8 cellular contexts compared by ENCODE assay signal in the genomic region with DNA sequence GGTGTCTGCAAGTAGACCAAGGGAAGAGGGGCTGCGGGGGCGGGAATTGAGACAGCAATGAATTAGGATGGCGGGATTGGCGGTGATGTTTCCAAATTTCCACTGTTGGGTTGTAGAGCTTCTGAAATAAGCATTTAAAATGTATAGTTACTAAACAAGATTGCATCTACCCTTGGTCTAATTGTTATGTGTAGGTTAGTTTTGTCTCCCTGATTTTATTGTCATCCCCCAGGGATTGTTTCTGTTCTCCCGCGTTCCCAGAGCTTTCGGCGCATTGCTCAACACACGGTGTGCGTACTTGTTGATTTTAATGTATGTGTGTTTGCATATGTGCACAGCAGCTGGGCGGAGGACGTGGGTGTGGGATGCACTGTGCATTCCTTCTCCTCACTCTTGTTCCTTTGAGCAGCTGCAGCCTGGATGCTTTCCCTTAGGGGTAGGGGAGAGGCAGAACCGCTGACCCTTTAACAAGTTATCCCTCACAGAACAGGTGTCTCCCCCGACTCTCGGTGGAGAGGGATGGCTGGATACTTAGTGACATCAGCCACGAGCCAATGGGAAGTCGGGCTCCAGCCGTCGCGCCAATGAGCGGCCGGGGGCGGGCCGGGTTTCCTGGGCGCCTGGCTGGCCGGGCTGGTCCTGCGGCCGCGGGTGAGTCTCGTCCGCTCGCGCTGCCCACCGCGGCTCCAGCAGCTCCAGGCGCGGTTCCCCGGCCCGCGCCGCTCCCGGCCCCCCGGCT.
DNase-seq lines count a peak whose midpoint lies in the region; ATAC-seq and TF ChIP-seq lines count a peak whose summit lies in the region.

A gene with protein sequence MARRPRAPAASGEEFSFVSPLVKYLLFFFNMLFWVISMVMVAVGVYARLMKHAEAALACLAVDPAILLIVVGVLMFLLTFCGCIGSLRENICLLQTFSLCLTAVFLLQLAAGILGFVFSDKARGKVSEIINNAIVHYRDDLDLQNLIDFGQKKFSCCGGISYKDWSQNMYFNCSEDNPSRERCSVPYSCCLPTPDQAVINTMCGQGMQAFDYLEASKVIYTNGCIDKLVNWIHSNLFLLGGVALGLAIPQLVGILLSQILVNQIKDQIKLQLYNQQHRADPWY (plus strand): TSS at position 613 of the 739 bp plus-strand sequence. CDS start 274 bp downstream, outside the sequence.

- peak within 1 kb of the TSS; percentile 45 for H3K4me3 ChIP-seq in RWPE2 (ENCODE audit: severe bottlenecking)

- peak; percentile 92 for DNase-seq in DMS53 (lab: John Stamatoyannopoulos, UW)
- DNase-seq in RWPE2 (ENCODE audit: low spot score), result no peak
- peak in 3 of 4 experiments; percentile 29 to 47 (median 30) for DNase-seq in activated naive CD4-positive, alpha-beta T cell (lab: John Stamatoyannopoulos, UW)
- DNase-seq in germinal center (ENCODE audit: low spot score), result peak; percentile 91
- DNase-seq in non-pigmented ciliary epithelial cell (ENCODE audit: low read depth), result peak; percentile 11
- peak in 46 of 49 donors; percentile 20 to 91 (median 74) for DNase-seq in substantia nigra (lab: John Stamatoyannopoulos, UW)

- ATAC-seq in GM21529 (IDR thresholded peaks at IDR 0.05; ENCODE audit: unreplicated experiment) (peak; percentile 69), RWPE2 (ENCODE audit: low read depth) (peak; percentile 99)

- H3K27me3 ChIP-seq in RWPE2 (ENCODE audit: insufficient read depth, poor library complexity, severe bottlenecking), result peaks cover 12% of the 10 kb centered on the region

- no peak for TF ChIP-seq RAD21 in Ishikawa (IDR thresholded peaks at IDR 0.05; ENCODE audit: low read depth)

- no peaks in the 10 kb centered on the region for H3K9me3 ChIP-seq in RWPE2 (ENCODE audit: severe bottlenecking)

- no peak within 1 kb of the TSS for H3K27ac ChIP-seq in RWPE2 (ENCODE audit: poor library complexity, severe bottlenecking)
- no peak within 1 kb of the TSS for H3K27ac ChIP-seq in substantia nigra (ENCODE audit: low read depth, low read length, poor library complexity, severe bottlenecking)

- no peak for TF ChIP-seq EP300 in Ishikawa (IDR thresholded peaks at IDR 0.05; ENCODE audit: borderline replicate concordance)

- TF ChIP-seq CTCF in RWPE2 (IDR thresholded peaks at IDR 0.05; ENCODE audit: poor library complexity, severe bottlenecking), result no peak

- H3K4me1 ChIP-seq in RWPE2 (ENCODE audit: insufficient read depth, poor library complexity, severe bottlenecking), result no peaks in the 10 kb centered on the region

- no peaks in the 10 kb centered on the region for H3K36me3 ChIP-seq in RWPE2 (ENCODE audit: low read depth)

TF ChIP-seq in Ishikawa, 13 proteins besides CTCF, POLR2A, EP300 and RAD21:
- TF ChIP-seq TAF1 (IDR thresholded peaks at IDR 0.05; ENCODE audit: low read depth), result no peak
- TF ChIP-seq, protein P1, sequence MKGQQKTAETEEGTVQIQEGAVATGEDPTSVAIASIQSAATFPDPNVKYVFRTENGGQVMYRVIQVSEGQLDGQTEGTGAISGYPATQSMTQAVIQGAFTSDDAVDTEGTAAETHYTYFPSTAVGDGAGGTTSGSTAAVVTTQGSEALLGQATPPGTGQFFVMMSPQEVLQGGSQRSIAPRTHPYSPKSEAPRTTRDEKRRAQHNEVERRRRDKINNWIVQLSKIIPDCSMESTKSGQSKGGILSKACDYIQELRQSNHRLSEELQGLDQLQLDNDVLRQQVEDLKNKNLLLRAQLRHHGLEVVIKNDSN (IDR thresholded peaks at IDR 0.05), result no peak
- TF ChIP-seq, protein P2, sequence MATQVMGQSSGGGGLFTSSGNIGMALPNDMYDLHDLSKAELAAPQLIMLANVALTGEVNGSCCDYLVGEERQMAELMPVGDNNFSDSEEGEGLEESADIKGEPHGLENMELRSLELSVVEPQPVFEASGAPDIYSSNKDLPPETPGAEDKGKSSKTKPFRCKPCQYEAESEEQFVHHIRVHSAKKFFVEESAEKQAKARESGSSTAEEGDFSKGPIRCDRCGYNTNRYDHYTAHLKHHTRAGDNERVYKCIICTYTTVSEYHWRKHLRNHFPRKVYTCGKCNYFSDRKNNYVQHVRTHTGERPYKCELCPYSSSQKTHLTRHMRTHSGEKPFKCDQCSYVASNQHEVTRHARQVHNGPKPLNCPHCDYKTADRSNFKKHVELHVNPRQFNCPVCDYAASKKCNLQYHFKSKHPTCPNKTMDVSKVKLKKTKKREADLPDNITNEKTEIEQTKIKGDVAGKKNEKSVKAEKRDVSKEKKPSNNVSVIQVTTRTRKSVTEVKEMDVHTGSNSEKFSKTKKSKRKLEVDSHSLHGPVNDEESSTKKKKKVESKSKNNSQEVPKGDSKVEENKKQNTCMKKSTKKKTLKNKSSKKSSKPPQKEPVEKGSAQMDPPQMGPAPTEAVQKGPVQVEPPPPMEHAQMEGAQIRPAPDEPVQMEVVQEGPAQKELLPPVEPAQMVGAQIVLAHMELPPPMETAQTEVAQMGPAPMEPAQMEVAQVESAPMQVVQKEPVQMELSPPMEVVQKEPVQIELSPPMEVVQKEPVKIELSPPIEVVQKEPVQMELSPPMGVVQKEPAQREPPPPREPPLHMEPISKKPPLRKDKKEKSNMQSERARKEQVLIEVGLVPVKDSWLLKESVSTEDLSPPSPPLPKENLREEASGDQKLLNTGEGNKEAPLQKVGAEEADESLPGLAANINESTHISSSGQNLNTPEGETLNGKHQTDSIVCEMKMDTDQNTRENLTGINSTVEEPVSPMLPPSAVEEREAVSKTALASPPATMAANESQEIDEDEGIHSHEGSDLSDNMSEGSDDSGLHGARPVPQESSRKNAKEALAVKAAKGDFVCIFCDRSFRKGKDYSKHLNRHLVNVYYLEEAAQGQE (IDR thresholded peaks at IDR 0.05; ENCODE audit: low read depth), result no peak
- peak; percentile 86 for TF ChIP-seq CEBPB (IDR thresholded peaks at IDR 0.05)
- TF ChIP-seq CREB1 (IDR thresholded peaks at IDR 0.05; ENCODE audit: low read depth), result no peak
- 0 out of 2 replicates have a peak, but pooled peaks have one; percentile 22 for TF ChIP-seq YY1 (IDR thresholded peaks at IDR 0.05; ENCODE audit: low read depth)
- TF ChIP-seq, protein P3, sequence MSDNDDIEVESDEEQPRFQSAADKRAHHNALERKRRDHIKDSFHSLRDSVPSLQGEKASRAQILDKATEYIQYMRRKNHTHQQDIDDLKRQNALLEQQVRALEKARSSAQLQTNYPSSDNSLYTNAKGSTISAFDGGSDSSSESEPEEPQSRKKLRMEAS (IDR thresholded peaks at IDR 0.05), result no peak
- TF ChIP-seq TCF12 (IDR thresholded peaks at IDR 0.05; ENCODE audit: low read depth), result no peak
- no peak for TF ChIP-seq FOXM1 (IDR thresholded peaks at IDR 0.05; ENCODE audit: borderline replicate concordance, low read depth)
TF ChIP-seq in Ishikawa: peak in this region for 2.
